1 cellular context compared by ENCODE assay signal in genomic region chr3:196164576-196164975, GRCh38.
TF ChIP-seq lines count a peak whose summit lies in the region.

No MANE protein-coding gene starts in this region.

TF ChIP-seq in IMR-90, 13 proteins besides CTCF, POLR2A, EP300 and RAD21 (continued from another document):
- TF ChIP-seq USF2 (IDR thresholded peaks at IDR 0.05; ENCODE audit: low read depth, low read length) (no peak), CEBPB (IDR thresholded peaks at IDR 0.05; ENCODE audit: low read depth, low read length) (no peak), RCOR1 (IDR thresholded peaks at IDR 0.05; ENCODE audit: insufficient replicate concordance, low read length) (no peak), NFE2L2 (IDR thresholded peaks at IDR 0.05; ENCODE audit: low read depth, low read length) (no peak), BHLHE40 (IDR thresholded peaks at IDR 0.05; ENCODE audit: low read depth, low read length) (no peak), MAFK (IDR thresholded peaks at IDR 0.05; ENCODE audit: low read depth, low read length) (no peak), SMC3 (IDR thresholded peaks at IDR 0.05; ENCODE audit: low read depth, low read length) (no peak)
